In genomic region chr5:57302164-57302563, GRCh38 we compare ENCODE assay signal across 8 cellular contexts.
A peak's percentile ranks its signal among the peaks of the same experiment; 100 is the strongest.
DNase-seq lines count a peak whose midpoint lies in the region; ATAC-seq and TF ChIP-seq lines count a peak whose summit lies in the region.

No MANE protein-coding gene starts in this region.

- H3K4me1 ChIP-seq in gastroesophageal sphincter (peaks cover 0 to 14% (median 5%) of the 10 kb centered on the region in 3 donors), OCI-LY7 (ENCODE audit: insufficient read depth, low read length, poor library complexity, severe bottlenecking) (peaks cover 11% of the 10 kb centered on the region)

- CTCF ChIA-PET in OCI-LY7 (lab: Charles Lee; ENCODE audit: unreplicated experiment), result no interaction called here

- H3K4me2 ChIP-seq in OCI-LY7 (ENCODE audit: low read length), result no peak overlapping the region

- no peaks in the 10 kb centered on the region for H3K36me3 ChIP-seq in gastroesophageal sphincter
- no peaks in the 10 kb centered on the region for H3K36me3 ChIP-seq in OCI-LY7 (ENCODE audit: insufficient read depth, low read length)

- no TSS peak for BruUV-seq in OCI-LY7 (replicated peaks; lab: Mats Ljungman, UMichigan)

- TF ChIP-seq EP300 in gastroesophageal sphincter (IDR thresholded peaks at IDR 0.05), result no peak

- H3K9me2 ChIP-seq in OCI-LY7 (ENCODE audit: insufficient read depth, low read length), result no peaks in the 10 kb centered on the region

- H3K27ac ChIP-seq in gastroesophageal sphincter (no peak overlapping the region), OCI-LY7 (ENCODE audit: low read depth, low read length, poor library complexity, severe bottlenecking) (no peak overlapping the region)

- ATAC-seq in GM18858 (IDR thresholded peaks at IDR 0.05; ENCODE audit: unreplicated experiment) (peak; percentile 55), gastroesophageal sphincter (no peak)

- DNase-seq in HS-27A (ENCODE audit: low read depth) (peak; percentile 20), activated T-cell treated with anti-CD3 and anti-CD28 coated beads for 4 hours (peak; percentile 33), myocyte (ENCODE audit: low read depth) (peak; percentile 71), HuH-7 (ENCODE audit: low spot score) (no peak), OCI-LY7 (ENCODE audit: low spot score) (no peak)
- DNase-seq in activated CD4-positive, CD25-positive, alpha-beta regulatory T cell treated with anti-CD3 and anti-CD28 coated beads, Interleukin-2, amount 50 U/mL, for 72 hours, result no peak

- no peaks in the 10 kb centered on the region for H3K79me2 ChIP-seq in OCI-LY7 (ENCODE audit: insufficient read depth, low read depth, low read length)

- H3K9me3 ChIP-seq in gastroesophageal sphincter, result peaks cover 0 to 8% (median 0%) of the 10 kb centered on the region in 3 donors
- H3K9me3 ChIP-seq in OCI-LY7 (ENCODE audit: low read length), result peaks cover 3% of the 10 kb centered on the region; the same call in 1 of the 2 replicates

- no peaks in the 10 kb centered on the region for H3K27me3 ChIP-seq in gastroesophageal sphincter

- H2AFZ ChIP-seq in OCI-LY7 (ENCODE audit: low read length), result no peak overlapping the region

- 72 to 86% methylated on average over 6 of the region's 6 CpGs for WGBS in gastroesophageal sphincter (ENCODE audit: low coverage in 1 of 2), 2 donors

- intact Hi-C loops in OCI-LY7 (cut with micrococcal nuclease; ENCODE audit: unreplicated experiment), result no loop called here

- no peak for TF ChIP-seq CTCF in gastroesophageal sphincter (IDR thresholded peaks at IDR 0.05)
- no peak for TF ChIP-seq CTCF in OCI-LY7 (conservative IDR thresholded peaks at IDR 0.05; ENCODE audit: low read length)

- no peak for TF ChIP-seq POLR2A in gastroesophageal sphincter (IDR thresholded peaks at IDR 0.05)

- H3K4me3 ChIP-seq in gastroesophageal sphincter (no peak overlapping the region), OCI-LY7 (ENCODE audit: low read depth, low read length, poor library complexity, severe bottlenecking) (no peak overlapping the region)

- POLR2A ChIA-PET in OCI-LY7 (lab: Charles Lee), result interaction anchor here (0.6 kb wide), 2 partner anchors 456 to 888 kb away, joined by 3 to 6 read pairs; no protein-coding TSS in a partner anchor

- H4K20me1 ChIP-seq in OCI-LY7 (ENCODE audit: insufficient read depth, low read length), result no peaks in the 10 kb centered on the region

Comparison
In these comparisons a context has a peak if more than half of its experiments do, and no peak if none do; other contexts are left out.
1. DNase-seq: peak in HS-27A (single experiment), activated T-cell treated with anti-CD3 and anti-CD28 coated beads for 4 hours (single experiment) and myocyte (single experiment); none in HuH-7 (single experiment), activated CD4-positive, CD25-positive, alpha-beta regulatory T cell treated with anti-CD3 and anti-CD28 coated beads, Interleukin-2, amount 50 U/mL, for 72 hours (single experiment) and OCI-LY7 (single experiment).